In the genomic region with DNA sequence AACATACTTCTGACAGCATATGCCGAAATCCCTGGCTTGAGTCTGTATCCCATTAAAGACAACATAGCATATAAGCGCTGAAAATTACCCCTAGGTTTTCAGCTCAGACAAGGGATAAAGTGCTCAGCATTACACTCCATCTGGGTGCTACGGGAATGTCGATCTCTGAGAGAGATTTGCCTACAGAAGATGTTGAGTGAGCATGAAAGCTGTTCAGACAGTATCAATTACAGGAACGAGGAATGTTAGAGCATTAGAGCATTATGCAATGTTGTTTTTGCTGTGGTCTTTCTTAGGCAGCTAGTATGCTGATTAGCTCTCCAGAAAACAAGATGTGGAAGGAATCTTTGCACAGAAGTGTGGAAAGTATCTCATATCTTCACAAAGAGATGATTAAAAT, we compare ENCODE assay signal across 23 cellular contexts.
A peak's percentile ranks its signal among the peaks of the same experiment; 100 is the strongest.
DNase-seq lines count a peak whose midpoint lies in the region; ATAC-seq and TF ChIP-seq lines count a peak whose summit lies in the region.
"Had no signal": no experiment of that assay in that cellular context is flagged by ENCODE, and none has a peak within 500 bp of the region (broad histone marks: within the 10 kb centered on the region; RNA-seq: fewer than 3 reads in every experiment).

No MANE protein-coding gene starts in this region.

- H3K14ac ChIP-seq in IMR-90 (replicated peaks; ENCODE audit: low read depth, low read length), result 0 out of 2 replicates have a peak overlapping the region, but pooled peaks have one; percentile 1

- H3K9ac ChIP-seq in IMR-90 (ENCODE audit: low read depth, low read length) (no peak overlapping the region), colonic mucosa (ENCODE audit: low read depth in 2 of 2, low read length in 2 of 2) (no peak overlapping the region)

- no peak overlapping the region for H4K91ac ChIP-seq in IMR-90 (ENCODE audit: insufficient read depth, low read depth, low read length)

- H3K9me3 ChIP-seq in IMR-90 (ENCODE audit: control insufficient read depth, insufficient read depth, low read length) (no peaks in the 10 kb centered on the region), colonic mucosa (no peaks in the 10 kb centered on the region)
- H3K9me3 ChIP-seq: thoracic aorta had no signal

- no peak overlapping the region for H4K5ac ChIP-seq in IMR-90 (ENCODE audit: low read depth, low read length)

- in situ Hi-C loops in IMR-90 (cut with MboI; ENCODE audit: low sequenced_read_pairs), result no loop called here

- no peaks in the 10 kb centered on the region for H3K36me3 ChIP-seq in IMR-90 (ENCODE audit: control insufficient read depth, insufficient read depth, low read length)
- no peaks in the 10 kb centered on the region for H3K36me3 ChIP-seq in colonic mucosa
- H3K36me3 ChIP-seq: spleen, thoracic aorta had no signal

- ATAC-seq in IMR-90 (ENCODE audit: low read depth) (peak; percentile 87), GM19035 (IDR thresholded peaks at IDR 0.05; ENCODE audit: unreplicated experiment) (no peak), GM19328 (IDR thresholded peaks at IDR 0.05; ENCODE audit: unreplicated experiment) (no peak)
- ATAC-seq: foreskin keratinocyte; left ventricle myocardium superior; naive thymus-derived CD4-positive, alpha-beta T cell; stimulated activated effector memory CD8-positive, alpha-beta T cell treated with anti-CD3 and anti-CD28 coated beads, Interleukin-12 subunit alpha, Interleukin-12 subunit beta, amount 100 ng/mL, for 72 hours had no signal

- no peak overlapping the region for H2BK5ac ChIP-seq in IMR-90 (ENCODE audit: low read depth, low read length, poor library complexity, severe bottlenecking)

- H2AK9ac ChIP-seq in IMR-90 (replicated peaks; ENCODE audit: low read depth, low read length, poor library complexity), result no peak overlapping the region

- H3K23ac ChIP-seq in IMR-90 (ENCODE audit: low read depth, low read length), result peak overlapping the region; percentile 12; the same call in 1 of the 2 replicates

- no peak for TF ChIP-seq RAD21 in IMR-90 (IDR thresholded peaks at IDR 0.05; ENCODE audit: low read length)

- no peak overlapping the region for H2AK5ac ChIP-seq in IMR-90 (ENCODE audit: low read depth, low read length)

- no peak overlapping the region for H3K56ac ChIP-seq in IMR-90 (ENCODE audit: extremely low read depth, insufficient read depth, low read length)

- no peak overlapping the region for H3K4me3 ChIP-seq in IMR-90 (ENCODE audit: insufficient read depth, low read depth, low read length)
- H3K4me3 ChIP-seq in colonic mucosa, result no peak overlapping the region
- H3K4me3 ChIP-seq: spleen, thoracic aorta had no signal

- dilution Hi-C loops in IMR-90 (cut with HindIII; ENCODE audit: low sequenced_read_pairs, unreplicated experiment), result no loop called here

- H4K20me1 ChIP-seq in IMR-90 (ENCODE audit: insufficient read depth, low read length), result no peaks in the 10 kb centered on the region; the same call in 1 of the 2 replicates

- no peak overlapping the region for H3K18ac ChIP-seq in IMR-90 (ENCODE audit: low read depth, low read length)

- POLR2A ChIA-PET in IMR-90 (lab: Charles Lee; ENCODE audit: unreplicated experiment), result interaction anchor here (0.5 kb wide), 1 partner anchor 119 kb away, joined by 3 read pairs; no protein-coding TSS in a partner anchor

- no peak overlapping the region for H2AFZ ChIP-seq in IMR-90 (replicated peaks; ENCODE audit: low read length, poor library complexity)

- 0 out of 2 replicates have a peak overlapping the region, but pooled peaks have one; percentile 3 for H2BK120ac ChIP-seq in IMR-90 (ENCODE audit: low read depth, low read length)

- TF ChIP-seq CTCF in AG09319 (IDR thresholded peaks at IDR 0.05; ENCODE audit: low read depth, low read length), result no peak
- no peak for TF ChIP-seq CTCF in IMR-90 (conservative IDR thresholded peaks at IDR 0.05; ENCODE audit: low read depth, low read length)
- no peak for TF ChIP-seq CTCF in colonic mucosa (IDR thresholded peaks at IDR 0.05)

- no peak for TF ChIP-seq POLR2A in IMR-90 (IDR thresholded peaks at IDR 0.05; ENCODE audit: low read depth, low read length)

- H2BK15ac ChIP-seq in IMR-90 (ENCODE audit: low read depth, low read length), result no peak overlapping the region

- no TSS peak for BruUV-seq in IMR-90 (replicated peaks; lab: Mats Ljungman, UMichigan)

- H4K8ac ChIP-seq in IMR-90 (ENCODE audit: low read depth in 2 of 2, low read length in 2 of 2), result peak overlapping the region in 1 of 2 experiments; percentile 5; a peak in 1 of 4 replicates

- WGBS in IMR-90 (ENCODE audit: extremely low coverage in 2 of 2, insufficient read length in 1 of 2), 2 experiments, result no CpG with 5 or more reads among the region's 5 CpGs

- CTCF ChIA-PET in IMR-90 (lab: Yijun Ruan, JAX), result no interaction called here

- no peak overlapping the region for H3K4ac ChIP-seq in IMR-90 (ENCODE audit: low read depth, low read length)

- H3K4me1 ChIP-seq in IMR-90 (ENCODE audit: control insufficient read depth, insufficient read depth, low read length) (no peaks in the 10 kb centered on the region; the same call in 1 of the 2 replicates), colonic mucosa (no peaks in the 10 kb centered on the region)
- H3K4me1 ChIP-seq: foreskin keratinocyte, spleen had no signal

- H2BK20ac ChIP-seq in IMR-90 (ENCODE audit: low read depth, low read length), result no peak overlapping the region

- H3K9me1 ChIP-seq in IMR-90 (ENCODE audit: insufficient read depth, low read length), result 0 out of 2 replicates have a peak, but pooled peaks cover 5% of the 10 kb centered on the region

- DNase-seq in AG09319 (ENCODE audit: extremely low read depth, low read depth) (peak; percentile 4), IMR-90 (peak; percentile 67), amniotic epithelial cell (ENCODE audit: low read depth) (peak; percentile 52), iris pigment epithelial cell (ENCODE audit: low read depth) (peak; percentile 87), kidney tubule cell (ENCODE audit: low spot score) (no peak), colonic mucosa (no peak)
- DNase-seq: ACHN; activated CD4-positive, alpha-beta T cell treated with anti-CD3 and anti-CD28 coated beads, Interleukin-2, amount 10 ng/mL, durations not matched to agents 7 days and 5 days; activated naive CD4-positive, alpha-beta T cell treated with anti-CD3 and anti-CD28 coated beads, Interleukin-2, amount 50 U/mL, for 16 hours; aorta; foreskin keratinocyte; left ventricle myocardium superior; naive thymus-derived CD4-positive, alpha-beta T cell; NCI-H1105 treated with DMSO at 0.1 percent for 48 hours; NCI-H748 treated with DMSO at 0.1 percent for 48 hours; retina; spleen; stimulated activated CD4-positive, alpha-beta T cell treated with anti-CD3 and anti-CD28 coated beads, Interleukin-2, amount 100 ng/mL, for 48 hours had no signal

- H3K27ac ChIP-seq in IMR-90 (ENCODE audit: insufficient read depth, low read length) (no peak overlapping the region), colonic mucosa (no peak overlapping the region)
- H3K27ac ChIP-seq: foreskin keratinocyte, RWPE1, spleen, thoracic aorta had no signal

- H3K4me2 ChIP-seq in IMR-90 (ENCODE audit: low read depth, low read length), result peak overlapping the region; percentile 72

- H3K79me1 ChIP-seq in IMR-90 (ENCODE audit: low read depth in 1 of 2, low read length in 2 of 2), result peaks cover 23 to 41% of the 10 kb centered on the region in 2 experiments

- intact Hi-C loops in IMR-90 (cut with micrococcal nuclease), result no loop called here
- intact Hi-C loops in colonic mucosa (cut with DNase I), result no loop called here

- H3K27me3 ChIP-seq in IMR-90 (ENCODE audit: control insufficient read depth, insufficient read depth, low read length), result no peaks in the 10 kb centered on the region
- no peaks in the 10 kb centered on the region for H3K27me3 ChIP-seq in colonic mucosa
- H3K27me3 ChIP-seq: foreskin keratinocyte, spleen had no signal

TF ChIP-seq in IMR-90, 13 proteins besides CTCF, POLR2A, EP300 and RAD21:
- TF ChIP-seq CEBPB (IDR thresholded peaks at IDR 0.05; ENCODE audit: low read depth, low read length), result peak; percentile 74
- TF ChIP-seq NFE2L2 (IDR thresholded peaks at IDR 0.05; ENCODE audit: low read depth, low read length), result no peak

Comparison
In these comparisons a context has a peak if more than half of its experiments do, and no peak if none do; other contexts are left out.
1. DNase-seq: peak in AG09319 (single experiment), IMR-90 (single experiment), amniotic epithelial cell (single experiment) and iris pigment epithelial cell (single experiment); none in kidney tubule cell (single experiment) and colonic mucosa (single experiment).